Comparison of ENCODE assay signal across 3 cellular contexts in the genomic region with DNA sequence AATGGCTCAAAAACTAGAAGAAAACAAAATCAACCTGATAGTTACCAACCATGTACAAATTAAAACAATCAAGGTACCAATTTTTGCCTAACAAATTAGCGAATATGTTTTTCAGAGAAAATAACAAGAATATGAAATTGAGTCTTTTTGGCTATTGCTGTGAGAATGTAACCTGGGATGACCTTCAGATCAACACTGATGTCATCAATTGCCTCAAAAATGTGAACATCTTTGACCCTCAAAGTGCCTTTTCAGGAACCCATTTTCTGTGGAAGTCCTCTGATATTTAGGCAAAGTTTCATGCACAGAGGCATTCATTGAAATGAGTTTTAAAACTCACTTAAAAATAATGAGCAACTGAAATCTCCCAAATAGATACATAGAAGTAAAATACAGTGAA.
"Had no signal": no experiment of that assay in that cellular context is flagged by ENCODE, and none has a peak within 500 bp of the region (broad histone marks: within the 10 kb centered on the region; RNA-seq: fewer than 3 reads in every experiment).

No MANE protein-coding gene starts in this region.

- H3K4me3 ChIP-seq: GM12878 had no signal

- DNase-seq: GDM1, GF-D8 had no signal

- ATAC-seq: GM12878 had no signal
